Comparison of ENCODE assay signal across 8 cellular contexts in the genomic region with DNA sequence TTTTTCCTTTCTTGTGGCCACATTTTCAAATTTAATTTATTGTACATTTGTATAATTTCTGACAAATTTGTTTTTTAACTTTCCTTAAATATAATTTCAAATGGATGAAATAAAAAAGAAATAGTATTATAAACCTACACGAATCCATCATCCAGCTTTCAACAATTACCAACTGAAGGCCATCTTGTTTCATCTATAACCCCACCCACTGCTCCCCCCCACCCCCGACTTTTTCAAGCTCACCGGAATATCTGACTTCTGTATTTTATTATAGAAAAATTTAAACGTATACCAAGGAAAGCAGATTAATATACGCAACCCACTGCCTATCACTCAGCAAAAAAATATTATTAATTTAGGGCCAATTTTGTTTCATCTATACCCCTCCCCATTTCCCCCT. TPM values are rescaled to one million over a fixed set of nuclear protein-coding genes. Genes with fewer than 3 reads are reported as not detected.
DNase-seq lines count a peak whose midpoint lies in the region; ATAC-seq and TF ChIP-seq lines count a peak whose summit lies in the region.

No MANE protein-coding gene starts in this region.

- H3K4me1 ChIP-seq in gastroesophageal sphincter (peaks cover 0 to 51% (median 0%) of the 10 kb centered on the region in 3 donors), suprapubic skin (peaks cover 8% of the 10 kb centered on the region)

- no peaks in the 10 kb centered on the region for H3K9me3 ChIP-seq in SK-N-MC (ENCODE audit: low read depth, low read length)
- H3K9me3 ChIP-seq in gastroesophageal sphincter: no peaks in the 10 kb centered on the region
- no peaks in the 10 kb centered on the region for H3K9me3 ChIP-seq in suprapubic skin

- peak overlapping the region; percentile 57; the same call in 1 of the 2 replicates for H3K27ac ChIP-seq in SK-N-MC
- peak overlapping the region; percentile 84 to 98 (median 94) for H3K27ac ChIP-seq in gastroesophageal sphincter
- H3K27ac ChIP-seq in suprapubic skin: peak overlapping the region; percentile 92

- no peak for TF ChIP-seq EP300 in gastroesophageal sphincter (IDR thresholded peaks at IDR 0.05)
- TF ChIP-seq EP300 in suprapubic skin (IDR thresholded peaks at IDR 0.05): no peak

- peak overlapping the region; percentile 72 for H3K4me3 Mint-ChIP-seq in activated CD4-positive, alpha-beta T cell treated with anti-CD3 and anti-CD28 coated beads, Interleukin-2, amount 10 ng/mL, durations not matched to agents 24 days and 14 days

- H3K4me1 Mint-ChIP-seq in activated CD4-positive, alpha-beta T cell treated with anti-CD3 and anti-CD28 coated beads, Interleukin-2, amount 10 ng/mL, durations not matched to agents 24 days and 14 days: peaks cover 8% of the 10 kb centered on the region

- H3K4me3 ChIP-seq in SK-N-MC: peak overlapping the region; percentile 85
- H3K4me3 ChIP-seq in gastroesophageal sphincter: peak overlapping the region; percentile 63 to 97
- H3K4me3 ChIP-seq in suprapubic skin: peak overlapping the region; percentile 60

- TF ChIP-seq POLR2A in gastroesophageal sphincter (IDR thresholded peaks at IDR 0.05): no peak
- no peak for TF ChIP-seq POLR2A in suprapubic skin (IDR thresholded peaks at IDR 0.05)

- H3K27ac Mint-ChIP-seq in activated CD4-positive, alpha-beta T cell treated with anti-CD3 and anti-CD28 coated beads, Interleukin-2, amount 10 ng/mL, durations not matched to agents 24 days and 14 days: peak overlapping the region; percentile 91

- no peak for DNase-seq in activated CD4-positive, alpha-beta T cell treated with anti-CD3 and anti-CD28 coated beads, Interleukin-2, amount 10 ng/mL, durations not matched to agents 24 days and 14 days
- no peak for DNase-seq in activated CD4-positive, alpha-beta T cell treated with anti-CD3 and anti-CD28 coated beads, Interleukin-2, amount 50 U/mL, for 48 hours
- DNase-seq in SK-N-MC (ENCODE audit: low read depth, low spot score) (no peak), suprapubic skin (ENCODE audit: low spot score in 2 of 2) (no peak), middle frontal gyrus (ENCODE audit: extremely low spot score, low spot score) (no peak)

- 1 to 18% methylated on average over 5 of the region's 5 CpGs for WGBS in gastroesophageal sphincter (ENCODE audit: low coverage in 1 of 2), 2 donors
- WGBS in suprapubic skin: 38% methylated on average over 5 of the region's 5 CpGs

- no peak for TF ChIP-seq CTCF in gastroesophageal sphincter (IDR thresholded peaks at IDR 0.05)
- no peak for TF ChIP-seq CTCF in suprapubic skin (IDR thresholded peaks at IDR 0.05)

- H3K9ac ChIP-seq in SK-N-MC (ENCODE audit: insufficient read length): peak overlapping the region; percentile 92

- H3K27me3 ChIP-seq in gastroesophageal sphincter (no peaks in the 10 kb centered on the region), suprapubic skin (no peaks in the 10 kb centered on the region)

- ATAC-seq in gastroesophageal sphincter (no peak), HG02870 (IDR thresholded peaks at IDR 0.05; ENCODE audit: unreplicated experiment) (no peak), GM21526 (IDR thresholded peaks at IDR 0.05; ENCODE audit: low FRiP score, unreplicated experiment) (no peak)

- no peaks in the 10 kb centered on the region for H3K9me3 Mint-ChIP-seq in activated CD4-positive, alpha-beta T cell treated with anti-CD3 and anti-CD28 coated beads, Interleukin-2, amount 10 ng/mL, durations not matched to agents 24 days and 14 days

- peaks cover 45% of the 10 kb centered on the region for H3K36me3 ChIP-seq in SK-N-MC (ENCODE audit: insufficient read depth, low read length)
- H3K36me3 ChIP-seq in gastroesophageal sphincter: peaks cover 0 to 38% of the 10 kb centered on the region in 2 donors
- peaks cover 13% of the 10 kb centered on the region for H3K36me3 ChIP-seq in suprapubic skin

- intact Hi-C loops in activated CD4-positive, alpha-beta T cell treated with anti-CD3 and anti-CD28 coated beads, Interleukin-2, amount 10 ng/mL, durations not matched to agents 24 days and 14 days (cut with micrococcal nuclease): loop anchor here (5.0 kb wide), 4 partner anchors 58 to 427 kb away; a partner anchor contains a TSS

- peaks cover 24% of the 10 kb centered on the region for H3K36me3 Mint-ChIP-seq in activated CD4-positive, alpha-beta T cell treated with anti-CD3 and anti-CD28 coated beads, Interleukin-2, amount 10 ng/mL, durations not matched to agents 24 days and 14 days (ENCODE audit: low read depth)

- H3K27me3 Mint-ChIP-seq in activated CD4-positive, alpha-beta T cell treated with anti-CD3 and anti-CD28 coated beads, Interleukin-2, amount 10 ng/mL, durations not matched to agents 24 days and 14 days: no peaks in the 10 kb centered on the region

RNA-seq across cellular contexts. Expression of a gene that starts 1.1 kb away (rescaled TPM):
- total RNA-seq in activated CD4-positive, alpha-beta T cell treated with anti-CD3 and anti-CD28 coated beads, Interleukin-2, amount 10 ng/mL, durations not matched to agents 24 days and 14 days: 253 and 262 TPM in 2 replicates
- total RNA-seq in gastroesophageal sphincter (100 to 1,000 TPM; 338 to 631 (median 467) TPM), suprapubic skin (100 to 1,000 TPM; 167 to 288 (median 246) TPM)

RNA-seq across cellular contexts. Expression of a gene that starts 25.3 kb away (rescaled TPM):
- not detected in 2 replicates for total RNA-seq in activated CD4-positive, alpha-beta T cell treated with anti-CD3 and anti-CD28 coated beads, Interleukin-2, amount 10 ng/mL, durations not matched to agents 24 days and 14 days
- total RNA-seq in gastroesophageal sphincter (not detected), suprapubic skin (not detected)

RNA-seq across cellular contexts. Expression of a gene that starts 56.6 kb away (rescaled TPM):
- total RNA-seq in activated CD4-positive, alpha-beta T cell treated with anti-CD3 and anti-CD28 coated beads, Interleukin-2, amount 10 ng/mL, durations not matched to agents 24 days and 14 days: 3.2 and 3.8 TPM in 2 replicates
- total RNA-seq in gastroesophageal sphincter (100 to 1,000 TPM; 177 to 424 (median 237) TPM), suprapubic skin (10 to 100 TPM; 49.3 to 63.1 (median 54.3) TPM)

Comparison
In these comparisons a context has a peak if more than half of its experiments do, and no peak if none do; other contexts are left out.
1. RNA of a gene that starts 56.6 kb away (total RNA-seq): 177 to 424 TPM in gastroesophageal sphincter and 49.3 to 63.1 TPM in suprapubic skin; 3.2 to 3.8 TPM in activated CD4-positive, alpha-beta T cell treated with anti-CD3 and anti-CD28 coated beads, Interleukin-2, amount 10 ng/mL, durations not matched to agents 24 days and 14 days; every median in the first group is over 10 times any median in the second.
2. Peak in every context shown above with its lines, with median percentiles within 50 percentile points of each other: H3K27ac ChIP-seq and H3K4me3 ChIP-seq.